In genomic region chr4:15455290-15455689, GRCh38 we compare ENCODE assay signal across 12 cellular contexts. TPM values are rescaled to one million over a fixed set of nuclear protein-coding genes. Genes with fewer than 3 reads are reported as not detected.
DNase-seq lines count a peak whose midpoint lies in the region; ATAC-seq and TF ChIP-seq lines count a peak whose summit lies in the region.
"Had no signal": no experiment of that assay in that cellular context is flagged by ENCODE, and none has a peak within 500 bp of the region (broad histone marks: within the 10 kb centered on the region; RNA-seq: fewer than 3 reads in every experiment).

No MANE protein-coding gene starts in this region.

- in situ Hi-C loops in KBM-7 (cut with MboI; ENCODE audit: low pct_unique_long_range_greater_than_20kb, low sequenced_read_pairs), result loop anchor here (25.0 kb wide), 1 partner anchor 218 kb away; no protein-coding TSS in a partner anchor

- H3K4me1 ChIP-seq in esophagus squamous epithelium, result peaks cover 8 to 45% (median 40%) of the 10 kb centered on the region in 3 donors
- H3K4me1 ChIP-seq in lower lobe of right lung, result peaks cover 35% of the 10 kb centered on the region
- no peaks in the 10 kb centered on the region for H3K4me1 ChIP-seq in uterus

- H3K27me3 ChIP-seq in esophagus squamous epithelium (no peaks in the 10 kb centered on the region), lower lobe of right lung (ENCODE audit: low read depth) (no peaks in the 10 kb centered on the region), uterus (no peaks in the 10 kb centered on the region)

- no peaks in the 10 kb centered on the region for H3K4me1 Mint-ChIP-seq in activated CD4-positive, alpha-beta memory T cell treated with anti-CD3 and anti-CD28 coated beads, Interleukin-2, amount 10 ng/mL, durations not matched to agents 7 days and 5 days
- H3K4me1 Mint-ChIP-seq in activated T-cell treated with anti-CD3 and anti-CD28 coated beads, Interleukin-2, amount 50 U/mL, for 4 hours (ENCODE audit: low read depth), result peaks cover 3% of the 10 kb centered on the region

- TF ChIP-seq CTCF in NB4 (IDR thresholded peaks at IDR 0.05; ENCODE audit: low read depth, low read length) (no peak), esophagus squamous epithelium (IDR thresholded peaks at IDR 0.05) (no peak), lower lobe of right lung (IDR thresholded peaks at IDR 0.05) (no peak), uterus (IDR thresholded peaks at IDR 0.05) (no peak)

- H3K4me3 ChIP-seq in NB4 (ENCODE audit: low read depth, low read length), result no peak overlapping the region
- H3K4me3 ChIP-seq in esophagus squamous epithelium, result no peak overlapping the region
- H3K4me3 ChIP-seq in lower lobe of right lung, result no peak overlapping the region
- H3K4me3 ChIP-seq in uterus, result no peak overlapping the region

- no peak overlapping the region for H3K4me3 Mint-ChIP-seq in activated CD4-positive, alpha-beta memory T cell treated with anti-CD3 and anti-CD28 coated beads, Interleukin-2, amount 10 ng/mL, durations not matched to agents 7 days and 5 days
- no peak overlapping the region for H3K4me3 Mint-ChIP-seq in activated T-cell treated with anti-CD3 and anti-CD28 coated beads, Interleukin-2, amount 50 U/mL, for 4 hours
- H3K4me3 Mint-ChIP-seq: endodermal cell, natural killer cell had no signal

- no peak overlapping the region for H3K27ac Mint-ChIP-seq in activated CD4-positive, alpha-beta memory T cell treated with anti-CD3 and anti-CD28 coated beads, Interleukin-2, amount 10 ng/mL, durations not matched to agents 7 days and 5 days
- H3K27ac Mint-ChIP-seq: endodermal cell, natural killer cell had no signal

- POLR2A ChIA-PET in activated CD4-positive, alpha-beta memory T cell treated with anti-CD3 and anti-CD28 coated beads, Interleukin-2, amount 10 ng/mL, durations not matched to agents 7 days and 5 days (lab: Charles Lee), result no interaction called here

- TF ChIP-seq POLR2A in NB4 (IDR thresholded peaks at IDR 0.05; ENCODE audit: extremely low read depth, insufficient read length) (no peak), esophagus squamous epithelium (IDR thresholded peaks at IDR 0.05) (no peak), uterus (IDR thresholded peaks at IDR 0.05) (no peak)

- H3K9me3 Mint-ChIP-seq in activated CD4-positive, alpha-beta memory T cell treated with anti-CD3 and anti-CD28 coated beads, Interleukin-2, amount 10 ng/mL, durations not matched to agents 7 days and 5 days, result no peaks in the 10 kb centered on the region
- H3K9me3 Mint-ChIP-seq in activated T-cell treated with anti-CD3 and anti-CD28 coated beads, Interleukin-2, amount 50 U/mL, for 4 hours, result no peaks in the 10 kb centered on the region
- H3K9me3 Mint-ChIP-seq: endodermal cell, natural killer cell had no signal

- CTCF ChIA-PET in activated CD4-positive, alpha-beta memory T cell treated with anti-CD3 and anti-CD28 coated beads, Interleukin-2, amount 10 ng/mL, durations not matched to agents 7 days and 5 days (lab: Charles Lee), result interaction anchor here (1.2 kb wide), 1 partner anchor 15 kb away, joined by 3 read pairs; the partner anchor contains the start of gene CC2D2A

- H3K27ac ChIP-seq in esophagus squamous epithelium (peak overlapping the region; percentile 44 to 88 (median 68)), lower lobe of right lung (peak overlapping the region; percentile 64), uterus (peak overlapping the region; percentile 65)
- H3K27ac ChIP-seq: RWPE1 had no signal

- peak; percentile 26 to 52 for ATAC-seq in lower lobe of right lung
- ATAC-seq in activated T-cell treated with anti-CD3 and anti-CD28 coated beads, Interleukin-2, amount 50 U/mL, for 4 hours, result no peak
- ATAC-seq: natural killer cell had no signal

- H3K36me3 ChIP-seq in esophagus squamous epithelium (no peaks in the 10 kb centered on the region), lower lobe of right lung (no peaks in the 10 kb centered on the region), uterus (no peaks in the 10 kb centered on the region)

- H3K36me3 Mint-ChIP-seq in activated CD4-positive, alpha-beta memory T cell treated with anti-CD3 and anti-CD28 coated beads, Interleukin-2, amount 10 ng/mL, durations not matched to agents 7 days and 5 days (ENCODE audit: low read depth), result no peaks in the 10 kb centered on the region
- H3K36me3 Mint-ChIP-seq in activated T-cell treated with anti-CD3 and anti-CD28 coated beads, Interleukin-2, amount 50 U/mL, for 4 hours (ENCODE audit: insufficient read depth), result no peaks in the 10 kb centered on the region
- H3K36me3 Mint-ChIP-seq: natural killer cell had no signal

- DNase-seq in NB4 (ENCODE audit: low read depth), result peak; percentile 60
- no peak for DNase-seq in esophagus squamous epithelium (lab: John Stamatoyannopoulos, UW)
- DNase-seq in lower lobe of right lung, result no peak
- DNase-seq in uterus, result peak; percentile 52 to 76
- no peak for DNase-seq in activated CD4-positive, alpha-beta memory T cell treated with anti-CD3 and anti-CD28 coated beads, Interleukin-2, amount 10 ng/mL, durations not matched to agents 7 days and 5 days
- no peak for DNase-seq in activated T-cell treated with anti-CD3 and anti-CD28 coated beads, Interleukin-2, amount 50 U/mL, for 4 hours
- no peak for DNase-seq in KBM-7
- DNase-seq: DMS79, endodermal cell, natural killer cell had no signal

- H3K9me3 ChIP-seq in esophagus squamous epithelium, result no peaks in the 10 kb centered on the region
- no peaks in the 10 kb centered on the region for H3K9me3 ChIP-seq in lower lobe of right lung
- no peaks in the 10 kb centered on the region for H3K9me3 ChIP-seq in uterus

- intact Hi-C loops in esophagus squamous epithelium (cut with DNase I) (loop anchor here (5.0 kb wide), 1 partner anchor 218 kb away; no protein-coding TSS in a partner anchor), lower lobe of right lung (cut with DNase I) (loop anchor here (5.0 kb wide), 1 partner anchor 223 kb away; no protein-coding TSS in a partner anchor), uterus (cut with DNase I; ENCODE audit: low total_unique reads) (loop anchor here (5.0 kb wide), 1 partner anchor 223 kb away; no protein-coding TSS in a partner anchor)

- H3K27me3 Mint-ChIP-seq in activated CD4-positive, alpha-beta memory T cell treated with anti-CD3 and anti-CD28 coated beads, Interleukin-2, amount 10 ng/mL, durations not matched to agents 7 days and 5 days, result peaks cover 8% of the 10 kb centered on the region
- H3K27me3 Mint-ChIP-seq in activated T-cell treated with anti-CD3 and anti-CD28 coated beads, Interleukin-2, amount 50 U/mL, for 4 hours (ENCODE audit: low read depth), result no peaks in the 10 kb centered on the region

- 74 to 83% methylated on average over 3 of the region's 3 CpGs for WGBS in esophagus squamous epithelium, 2 donors

RNA-seq across cellular contexts. Expression of gene CC2D2A, which starts 14.4 kb away (rescaled TPM):
- total RNA-seq in esophagus squamous epithelium (1 to 10 TPM; 2.1 to 9.0 (median 6.4) TPM), lower lobe of right lung (21.2 TPM), uterus (10 to 100 TPM; 16.8 to 54.4 (median 33.9) TPM)
- total RNA-seq in activated CD4-positive, alpha-beta memory T cell treated with anti-CD3 and anti-CD28 coated beads, Interleukin-2, amount 10 ng/mL, durations not matched to agents 7 days and 5 days, result not detected
- total RNA-seq in activated T-cell treated with anti-CD3 and anti-CD28 coated beads, Interleukin-2, amount 50 U/mL, for 4 hours, result under 1 TPM in 1 of 3 donors, not detected in 2; 0.11 TPM

RNA-seq across cellular contexts. Expression of gene C1QTNF7, which starts 27.5 kb away (rescaled TPM):
- total RNA-seq in esophagus squamous epithelium, result 10 to 100 TPM in 1 of 4 donors, 1 to 10 TPM in 1, under 1 TPM in 2; 0.11 to 12.2 (median 1.5) TPM
- total RNA-seq in lower lobe of right lung, result 10.7 TPM
- 10 to 100 TPM in 3 of 4 donors, 1 to 10 TPM in 1; 6.1 to 31.5 (median 12.9) TPM for total RNA-seq in uterus
- not detected for total RNA-seq in activated CD4-positive, alpha-beta memory T cell treated with anti-CD3 and anti-CD28 coated beads, Interleukin-2, amount 10 ng/mL, durations not matched to agents 7 days and 5 days
- total RNA-seq in activated T-cell treated with anti-CD3 and anti-CD28 coated beads, Interleukin-2, amount 50 U/mL, for 4 hours, result not detected
- total RNA-seq: endodermal cell, M059J, natural killer cell had no signal

Comparison
In these comparisons a context has a peak if more than half of its experiments do, and no peak if none do; other contexts are left out.
1. DNase-seq: peak in NB4 (single experiment) and uterus (2 of 2); none in esophagus squamous epithelium (single experiment), lower lobe of right lung (single experiment), activated CD4-positive, alpha-beta memory T cell treated with anti-CD3 and anti-CD28 coated beads, Interleukin-2, amount 10 ng/mL, durations not matched to agents 7 days and 5 days (single experiment), activated T-cell treated with anti-CD3 and anti-CD28 coated beads, Interleukin-2, amount 50 U/mL, for 4 hours (single experiment) and KBM-7 (single experiment).
2. ATAC-seq: peak in lower lobe of right lung (2 of 2); none in activated T-cell treated with anti-CD3 and anti-CD28 coated beads, Interleukin-2, amount 50 U/mL, for 4 hours (0 of 2).
3. Peak in every context shown above with its lines, with median percentiles within 50 percentile points of each other: H3K27ac ChIP-seq.